33 cellular contexts compared by ENCODE assay signal in the genomic region with DNA sequence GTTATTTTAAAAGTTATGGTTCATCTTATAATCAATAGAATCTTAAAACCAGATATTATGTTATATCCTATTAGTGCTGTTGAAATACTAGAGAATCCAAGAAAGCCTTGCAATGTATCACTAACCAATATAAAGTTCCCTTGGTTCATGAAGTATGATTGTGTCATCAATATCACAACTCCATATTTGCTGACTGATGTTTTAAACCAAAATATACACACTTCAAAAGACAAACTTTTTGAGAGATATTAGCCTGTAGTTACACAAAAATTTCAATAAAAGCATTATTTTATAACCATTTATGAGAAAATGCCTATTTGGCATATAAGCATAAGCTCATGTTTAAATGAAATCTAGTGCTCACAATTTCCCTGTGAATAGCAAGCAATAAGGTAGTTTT.
"Had no signal": no experiment of that assay in that cellular context is flagged by ENCODE, and none has a peak within 500 bp of the region (broad histone marks: within the 10 kb centered on the region; RNA-seq: fewer than 3 reads in every experiment).

No MANE protein-coding gene starts in this region.

- H3K27me3 ChIP-seq: adrenal gland, ascending aorta, body of pancreas, brain microvascular endothelial cell, breast epithelium, cardiac muscle cell had no signal

- DNase-seq: activated effector memory CD4-positive, alpha-beta T cell treated with anti-CD3 and anti-CD28 coated beads, Interleukin-2, amount 50 U/mL, for 16 hours; activated effector memory CD4-positive, alpha-beta T cell treated with Interleukin-2 at 50 U/mL for 16 hours; activated gamma-delta T cell; activated gamma-delta T cell treated with Interleukin-2 at 50 U/mL for 16 hours; activated naive CD4-positive, alpha-beta T cell; activated naive CD4-positive, alpha-beta T cell treated with anti-CD3 and anti-CD28 coated beads for 36 hours; activated naive CD4-positive, alpha-beta T cell treated with anti-CD3 and anti-CD28 coated beads, Interleukin-2, amount 10 ng/mL, durations not matched to agents 7 days and 5 days; activated naive CD4-positive, alpha-beta T cell treated with anti-CD3 and anti-CD28 coated beads, Interleukin-2, amount 50 U/mL, for 16 hours; activated naive CD4-positive, alpha-beta T cell treated with Interleukin-2 at 50 U/mL for 16 hours; activated naive CD8-positive, alpha-beta T cell treated with anti-CD3 and anti-CD28 coated beads for 36 hours; activated naive CD8-positive, alpha-beta T cell treated with anti-CD3 and anti-CD28 coated beads, Interleukin-2, amount 10 ng/mL, durations not matched to agents 7 days and 5 days; activated naive CD8-positive, alpha-beta T cell treated with anti-CD3 and anti-CD28 coated beads, Interleukin-2, amount 50 U/mL, for 24 hours; activated T-cell treated with anti-CD3 and anti-CD28 coated beads, Interleukin-2, amount 50 U/mL, for 24 hours; activated T-cell treated with anti-CD3 and anti-CD28 coated beads, Interleukin-2, amount 50 U/mL, for 4 hours; activated T-cell treated with anti-CD3 and anti-CD28 coated beads, Interleukin-2, amount 50 U/mL, for 48 hours; activated T-cell treated with anti-CD3 and anti-CD28 coated beads, Interleukin-2, amount 50 U/mL, for 72 hours; adrenal gland; amniotic stem cell; amygdala; anterior cingulate cortex; aorta; body of pancreas; brain microvascular endothelial cell; caudate nucleus; central memory CD4-positive, alpha-beta T cell; cerebellar nuclear complex had no signal

- H3K4me3 ChIP-seq: adrenal gland, ascending aorta, body of pancreas, breast epithelium, cardiac muscle cell had no signal

- H3K27ac ChIP-seq: adrenal gland, ascending aorta, body of pancreas, brain microvascular endothelial cell, breast epithelium, cardiac muscle cell had no signal

- H3K9me3 ChIP-seq: adrenal gland, ascending aorta, body of pancreas, breast epithelium had no signal

- H3K4me1 ChIP-seq: ascending aorta, body of pancreas, breast epithelium had no signal

- H3K36me3 ChIP-seq: adrenal gland, ascending aorta, brain microvascular endothelial cell, breast epithelium, cardiac muscle cell had no signal

- FAIRE-seq: astrocyte, bronchial epithelial cell had no signal

- ATAC-seq: activated naive CD4-positive, alpha-beta T cell treated with anti-CD3 and anti-CD28 coated beads, Interleukin-2, amount 50 U/mL, for 72 hours; activated naive CD8-positive, alpha-beta T cell treated with anti-CD3 and anti-CD28 coated beads, Interleukin-2, amount 50 U/mL, for 24 hours; activated T-cell treated with anti-CD3 and anti-CD28 coated beads, Interleukin-2, amount 50 U/mL, for 4 hours; activated T-cell treated with anti-CD3 and anti-CD28 coated beads, Interleukin-2, amount 50 U/mL, for 72 hours; activated T-helper 17 cell treated with anti-CD3 and anti-CD28 coated beads, Interleukin-2, amount 50 U/mL, for 72 hours; body of pancreas had no signal
